ENCODE assay signal across 9 cellular contexts in genomic region chr3:137692803-137693431, GRCh38.
DNase-seq lines count a peak whose midpoint lies in the region; ATAC-seq and TF ChIP-seq lines count a peak whose summit lies in the region.
"Had no signal": no experiment of that assay in that cellular context is flagged by ENCODE, and none has a peak within 500 bp of the region (broad histone marks: within the 10 kb centered on the region; RNA-seq: fewer than 3 reads in every experiment).

No MANE protein-coding gene starts in this region.

- H3K27ac Mint-ChIP-seq in stimulated activated effector memory CD8-positive, alpha-beta T cell treated with anti-CD3 and anti-CD28 coated beads, Interleukin-12 subunit alpha, Interleukin-12 subunit beta, amount 100 ng/mL, for 72 hours = no peak overlapping the region

- H3K36me3 Mint-ChIP-seq in stimulated activated effector memory CD8-positive, alpha-beta T cell treated with anti-CD3 and anti-CD28 coated beads, Interleukin-12 subunit alpha, Interleukin-12 subunit beta, amount 100 ng/mL, for 72 hours = no peaks in the 10 kb centered on the region

- no peaks in the 10 kb centered on the region for H4K20me1 ChIP-seq in OCI-LY1 (ENCODE audit: insufficient read depth, low read length)

- DNase-seq in DMS 273 treated with DMSO at 0.1 percent for 48 hours (lab: John Stamatoyannopoulos, UW) = peak; percentile 31
- DNase-seq in H7 = peak; percentile 69
- DNase-seq in islet precursor cell = peak; percentile 84
- no peak for DNase-seq in amniotic stem cell (lab: John Stamatoyannopoulos, UW)
- DNase-seq in stimulated activated effector memory CD8-positive, alpha-beta T cell treated with anti-CD3 and anti-CD28 coated beads, Interleukin-12 subunit alpha, Interleukin-12 subunit beta, amount 100 ng/mL, for 72 hours (ENCODE audit: low spot score in 2 of 2) = no peak
- no peak for DNase-seq in T-helper 2 cell
- DNase-seq: stimulated activated naive CD4-positive, alpha-beta T cell treated with Interleukin-2 at 50 U/mL for 16 hours had no signal

- no peaks in the 10 kb centered on the region for H3K9me3 ChIP-seq in OCI-LY1 (ENCODE audit: low read length)

- peak; percentile 78 for TF ChIP-seq CTCF in OCI-LY1 (IDR thresholded peaks at IDR 0.05; ENCODE audit: low read length)

- H3F3A ChIP-seq in OCI-LY1 (ENCODE audit: insufficient read depth, low read length) = no peaks in the 10 kb centered on the region

- no peaks in the 10 kb centered on the region for H3K4me1 Mint-ChIP-seq in stimulated activated effector memory CD8-positive, alpha-beta T cell treated with anti-CD3 and anti-CD28 coated beads, Interleukin-12 subunit alpha, Interleukin-12 subunit beta, amount 100 ng/mL, for 72 hours

- H3K79me2 ChIP-seq in OCI-LY1 (ENCODE audit: insufficient read depth, low read length) = no peaks in the 10 kb centered on the region

- no peak overlapping the region for H2AFZ ChIP-seq in OCI-LY1 (ENCODE audit: low read length)

- no peak overlapping the region for H3K4me3 Mint-ChIP-seq in stimulated activated effector memory CD8-positive, alpha-beta T cell treated with anti-CD3 and anti-CD28 coated beads, Interleukin-12 subunit alpha, Interleukin-12 subunit beta, amount 100 ng/mL, for 72 hours

- H3K4me3 ChIP-seq in H7 (ENCODE audit: insufficient read depth, low read depth, low read length) (no peak overlapping the region), OCI-LY1 (ENCODE audit: low read depth, low read length, poor library complexity, severe bottlenecking) (no peak overlapping the region)

- H3K4me2 ChIP-seq in OCI-LY1 (ENCODE audit: low read length) = no peak overlapping the region

- H3K36me3 ChIP-seq in H7 (replicated peaks; ENCODE audit: control insufficient read depth, insufficient read depth, low read length) (no peaks in the 10 kb centered on the region), OCI-LY1 (ENCODE audit: insufficient read depth, low read length) (no peaks in the 10 kb centered on the region)

- H3K4me1 ChIP-seq in OCI-LY1 (ENCODE audit: insufficient read depth, low read length, severe bottlenecking) = no peaks in the 10 kb centered on the region

- no peak for ATAC-seq in HG02678 (IDR thresholded peaks at IDR 0.05; ENCODE audit: unreplicated experiment)
- ATAC-seq in stimulated activated effector memory CD8-positive, alpha-beta T cell treated with anti-CD3 and anti-CD28 coated beads, Interleukin-12 subunit alpha, Interleukin-12 subunit beta, amount 100 ng/mL, for 72 hours = no peak

- H3K9me3 Mint-ChIP-seq in stimulated activated effector memory CD8-positive, alpha-beta T cell treated with anti-CD3 and anti-CD28 coated beads, Interleukin-12 subunit alpha, Interleukin-12 subunit beta, amount 100 ng/mL, for 72 hours = peaks cover 4% of the 10 kb centered on the region

- H3K27ac ChIP-seq in OCI-LY1 (ENCODE audit: low read depth, low read length, poor library complexity, severe bottlenecking) = no peak overlapping the region

- H3K27me3 ChIP-seq in H7 (ENCODE audit: control insufficient read depth, insufficient read depth, low read length) (no peaks in the 10 kb centered on the region), OCI-LY1 (ENCODE audit: insufficient read depth, low read length) (no peaks in the 10 kb centered on the region)

- no peaks in the 10 kb centered on the region for H3K9me2 ChIP-seq in OCI-LY1 (ENCODE audit: low read depth, low read length)

- no peak overlapping the region for H3K9ac ChIP-seq in OCI-LY1 (ENCODE audit: low read length)

Comparison
In these comparisons a context has a peak if more than half of its experiments do, and no peak if none do; other contexts are left out.
1. DNase-seq: peak in DMS 273 treated with DMSO at 0.1 percent for 48 hours (single experiment), H7 (single experiment) and islet precursor cell (single experiment); none in amniotic stem cell (single experiment), stimulated activated effector memory CD8-positive, alpha-beta T cell treated with anti-CD3 and anti-CD28 coated beads, Interleukin-12 subunit alpha, Interleukin-12 subunit beta, amount 100 ng/mL, for 72 hours (0 of 2) and T-helper 2 cell (0 of 5).